In the genomic region with DNA sequence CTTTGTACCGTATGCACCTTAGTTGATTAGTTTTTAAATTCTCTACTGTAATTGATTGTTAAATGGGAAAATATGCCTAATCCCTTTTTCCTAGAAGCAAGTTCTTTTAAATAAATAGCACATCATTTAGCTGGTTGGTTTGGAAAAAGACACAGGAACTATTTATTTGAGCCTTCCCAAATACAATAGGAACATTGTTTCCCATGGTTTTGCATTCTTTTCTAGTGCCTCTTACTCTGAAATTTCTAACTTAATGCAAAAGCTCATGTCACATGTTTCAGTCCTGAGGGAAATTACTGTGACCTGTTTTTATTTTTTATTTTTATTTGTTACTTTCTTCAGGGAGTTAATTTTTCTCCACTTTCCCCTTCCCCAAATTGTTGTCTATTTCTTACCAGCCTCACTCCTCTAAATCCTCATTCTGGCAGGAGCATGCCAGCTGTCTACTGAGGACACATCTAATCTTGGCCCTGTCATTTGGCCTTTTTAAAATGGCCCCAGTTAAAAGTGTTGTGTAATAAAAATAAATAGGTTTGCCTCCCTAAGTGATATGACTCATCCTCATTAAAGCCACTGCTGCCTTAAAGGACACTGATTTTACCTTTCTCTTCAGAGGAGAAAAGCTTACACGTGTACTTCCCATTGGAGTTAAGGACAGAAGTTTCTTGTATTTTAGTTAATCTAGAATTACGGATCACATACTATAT, we compare ENCODE assay signal across 23 cellular contexts.
DNase-seq lines count a peak whose midpoint lies in the region; ATAC-seq and TF ChIP-seq lines count a peak whose summit lies in the region.
"Had no signal": no experiment of that assay in that cellular context is flagged by ENCODE, and none has a peak within 500 bp of the region (broad histone marks: within the 10 kb centered on the region; RNA-seq: fewer than 3 reads in every experiment).

No MANE protein-coding gene starts in this region.

- H3K27ac Mint-ChIP-seq in nephron progenitor cell: peak overlapping the region; percentile 38
- H3K27ac Mint-ChIP-seq in activated naive CD4-positive, alpha-beta T cell treated with anti-CD3 and anti-CD28 coated beads for 36 hours: no peak overlapping the region
- H3K27ac Mint-ChIP-seq: activated CD8-positive, alpha-beta T cell treated with anti-CD3 and anti-CD28 coated beads, Interleukin-2, amount 10 ng/mL, durations not matched to agents 7 days and 5 days; activated naive CD8-positive, alpha-beta T cell treated with anti-CD3 and anti-CD28 coated beads, Interleukin-2, amount 10 ng/mL, durations not matched to agents 7 days and 5 days; activated T-cell treated with anti-CD3 and anti-CD28 coated beads, Interleukin-2, amount 50 U/mL, for 72 hours; IgD-negative memory B cell; T-helper 1 cell treated with Interleukin-12 subunit alpha and Interleukin-12 subunit beta and Interleukin-4 antibody, amounts not matched to agents 30 μg/mL and 1 μg/mL, for 36 hours had no signal

- H3K36me3 Mint-ChIP-seq in nephron progenitor cell (ENCODE audit: low read depth): no peaks in the 10 kb centered on the region
- H3K36me3 Mint-ChIP-seq in activated naive CD4-positive, alpha-beta T cell treated with anti-CD3 and anti-CD28 coated beads for 36 hours (ENCODE audit: low read depth): no peaks in the 10 kb centered on the region
- H3K36me3 Mint-ChIP-seq: activated naive CD8-positive, alpha-beta T cell treated with anti-CD3 and anti-CD28 coated beads, Interleukin-2, amount 10 ng/mL, durations not matched to agents 7 days and 5 days; IgD-negative memory B cell had no signal

- H3K9ac ChIP-seq in mammary epithelial cell (ENCODE audit: insufficient read depth, low read length): no peak overlapping the region

- H3K27ac ChIP-seq in mammary epithelial cell (ENCODE audit: insufficient read depth, low read depth, low read length): no peak overlapping the region

- CTCF ChIA-PET in HEK293T (lab: Yijun Ruan, JAX): no interaction called here
- CTCF ChIA-PET in mammary epithelial cell (lab: Charles Lee; ENCODE audit: low non-redundant PET): no interaction called here
- CTCF ChIA-PET in activated naive CD4-positive, alpha-beta T cell treated with anti-CD3 and anti-CD28 coated beads for 36 hours (lab: Charles Lee): no interaction called here

- dilution Hi-C loops in mammary epithelial cell (cut with HindIII; ENCODE audit: low sequenced_read_pairs): no loop called here

- peaks cover 19% of the 10 kb centered on the region for H3K4me1 Mint-ChIP-seq in nephron progenitor cell
- H3K4me1 Mint-ChIP-seq in activated naive CD4-positive, alpha-beta T cell treated with anti-CD3 and anti-CD28 coated beads for 36 hours (ENCODE audit: low read depth): no peaks in the 10 kb centered on the region
- H3K4me1 Mint-ChIP-seq: activated naive CD8-positive, alpha-beta T cell treated with anti-CD3 and anti-CD28 coated beads, Interleukin-2, amount 10 ng/mL, durations not matched to agents 7 days and 5 days; IgD-negative memory B cell had no signal

- no peaks in the 10 kb centered on the region for H4K20me1 ChIP-seq in mammary epithelial cell (ENCODE audit: insufficient read depth, low read length)

- H3K4me2 ChIP-seq in mammary epithelial cell (ENCODE audit: insufficient read depth, low read depth, low read length): no peak overlapping the region

- no peaks in the 10 kb centered on the region for H3K79me2 ChIP-seq in mammary epithelial cell (ENCODE audit: insufficient read depth, low read length)

- no TSS peak for BruUV-seq in mammary epithelial cell (replicated peaks; lab: Mats Ljungman, UMichigan)

- WGBS in mammary epithelial cell (ENCODE audit: low coverage, missing lambda C conversion rate): 41% methylated on average over 3 of the region's 3 CpGs

- TF ChIP-seq CTCF in mammary epithelial cell (conservative IDR thresholded peaks at IDR 0.05 in 1 of 2, IDR thresholded peaks at IDR 0.05 in 1 of 2; ENCODE audit: extremely low read depth in 1 of 2, insufficient read depth in 1 of 2, low read depth in 1 of 2, low read length in 2 of 2): no peak
- no peak for TF ChIP-seq CTCF in nephron progenitor cell (IDR thresholded peaks at IDR 0.05)

- H3K27me3 Mint-ChIP-seq in nephron progenitor cell (ENCODE audit: low read depth, poor library complexity): no peaks in the 10 kb centered on the region
- peaks cover 2% of the 10 kb centered on the region for H3K27me3 Mint-ChIP-seq in activated naive CD4-positive, alpha-beta T cell treated with anti-CD3 and anti-CD28 coated beads for 36 hours (ENCODE audit: low read depth)
- H3K27me3 Mint-ChIP-seq: IgD-negative memory B cell had no signal

- H3K9me3 ChIP-seq in mammary epithelial cell (replicated peaks; ENCODE audit: insufficient read depth, low read length): no peaks in the 10 kb centered on the region

- no peaks in the 10 kb centered on the region for H3K36me3 ChIP-seq in mammary epithelial cell (ENCODE audit: insufficient read depth, low read length)

- no peak overlapping the region for H3K4me3 ChIP-seq in mammary epithelial cell (replicated peaks in 1 of 3; ENCODE audit: insufficient read depth in 1 of 3, low read depth in 2 of 3, low read length in 3 of 3)
- H3K4me3 ChIP-seq: GM12878 had no signal

- in situ Hi-C loops in mammary epithelial cell (cut with MboI; ENCODE audit: low sequenced_read_pairs in 2 of 2): no loop called here

- no peaks in the 10 kb centered on the region for H3K4me1 ChIP-seq in mammary epithelial cell (ENCODE audit: insufficient read depth, low read length)

- DNase-seq in COLO829 (ENCODE audit: low spot score) (peak; percentile 58), HEK293T (ENCODE audit: extremely low spot score) (peak; percentile 7), mammary epithelial cell (peak; percentile 2), nephron progenitor cell (no peak), middle frontal gyrus (ENCODE audit: extremely low spot score, low spot score) (no peak)
- DNase-seq in activated naive CD4-positive, alpha-beta T cell treated with anti-CD3 and anti-CD28 coated beads for 36 hours: no peak
- DNase-seq: activated CD8-positive, alpha-beta T cell treated with anti-CD3 and anti-CD28 coated beads, Interleukin-2, amount 10 ng/mL, durations not matched to agents 7 days and 5 days; activated naive CD8-positive, alpha-beta T cell treated with anti-CD3 and anti-CD28 coated beads, Interleukin-2, amount 10 ng/mL, durations not matched to agents 7 days and 5 days; activated T-cell treated with anti-CD3 and anti-CD28 coated beads, Interleukin-2, amount 50 U/mL, for 72 hours; central memory CD4-positive, alpha-beta T cell; COR-L47; effector CD8-positive, alpha-beta T cell; hippocampal formation; NCI-H1092; NCI-H2081 treated with DMSO at 0.1 percent for 48 hours; occipital lobe; stimulated activated CD4-positive, alpha-beta T cell treated with anti-CD3 and anti-CD28 coated beads, Interleukin-4, amount 100 ng/mL, for 24 hours; substantia nigra had no signal

- intact Hi-C loops in mammary epithelial cell (cut with micrococcal nuclease): no loop called here
- intact Hi-C loops in activated naive CD4-positive, alpha-beta T cell treated with anti-CD3 and anti-CD28 coated beads for 36 hours (cut with micrococcal nuclease): no loop called here

- POLR2A ChIA-PET in HEK293T (lab: Yijun Ruan, JAX): no interaction called here

- H3K9me3 Mint-ChIP-seq in nephron progenitor cell: no peaks in the 10 kb centered on the region
- H3K9me3 Mint-ChIP-seq in activated naive CD4-positive, alpha-beta T cell treated with anti-CD3 and anti-CD28 coated beads for 36 hours: no peaks in the 10 kb centered on the region
- H3K9me3 Mint-ChIP-seq: activated naive CD8-positive, alpha-beta T cell treated with anti-CD3 and anti-CD28 coated beads, Interleukin-2, amount 10 ng/mL, durations not matched to agents 7 days and 5 days; IgD-negative memory B cell; T-helper 1 cell treated with Interleukin-12 subunit alpha and Interleukin-12 subunit beta and Interleukin-4 antibody, amounts not matched to agents 30 μg/mL and 1 μg/mL, for 36 hours had no signal

- H3K27me3 ChIP-seq in mammary epithelial cell (ENCODE audit: insufficient read depth, low read length): peaks cover 2% of the 10 kb centered on the region

- no peak overlapping the region for H2AFZ ChIP-seq in mammary epithelial cell (ENCODE audit: low read depth, low read length)

- ATAC-seq in HG03280 (IDR thresholded peaks at IDR 0.05; ENCODE audit: unreplicated experiment) (no peak), HG03095 (IDR thresholded peaks at IDR 0.05; ENCODE audit: unreplicated experiment) (no peak)
- ATAC-seq: activated CD8-positive, alpha-beta T cell treated with anti-CD3 and anti-CD28 coated beads, Interleukin-2, amount 10 ng/mL, durations not matched to agents 7 days and 5 days; activated T-cell treated with anti-CD3 and anti-CD28 coated beads, Interleukin-2, amount 50 U/mL, for 72 hours; GM12878 had no signal

- H3K4me3 Mint-ChIP-seq in nephron progenitor cell: no peak overlapping the region
- H3K4me3 Mint-ChIP-seq in activated naive CD4-positive, alpha-beta T cell treated with anti-CD3 and anti-CD28 coated beads for 36 hours: no peak overlapping the region
- H3K4me3 Mint-ChIP-seq: activated CD8-positive, alpha-beta T cell treated with anti-CD3 and anti-CD28 coated beads, Interleukin-2, amount 10 ng/mL, durations not matched to agents 7 days and 5 days; activated naive CD8-positive, alpha-beta T cell treated with anti-CD3 and anti-CD28 coated beads, Interleukin-2, amount 10 ng/mL, durations not matched to agents 7 days and 5 days; activated T-cell treated with anti-CD3 and anti-CD28 coated beads, Interleukin-2, amount 50 U/mL, for 72 hours; IgD-negative memory B cell; T-helper 1 cell treated with Interleukin-12 subunit alpha and Interleukin-12 subunit beta and Interleukin-4 antibody, amounts not matched to agents 30 μg/mL and 1 μg/mL, for 36 hours had no signal

TF ChIP-seq in HEK293T, 16 proteins besides CTCF, POLR2A, EP300 and RAD21 (continues in another document):
- TF ChIP-seq HDGF (IDR thresholded peaks at IDR 0.05; ENCODE audit: borderline replicate concordance): no peak
- TF ChIP-seq ARNT (IDR thresholded peaks at IDR 0.05): no peak
- no peak for TF ChIP-seq BHLHE40 (IDR thresholded peaks at IDR 0.05; ENCODE audit: borderline replicate concordance)
- TF ChIP-seq SP1 (IDR thresholded peaks at IDR 0.05): no peak
- TF ChIP-seq FOXA1 (IDR thresholded peaks at IDR 0.05): no peak
- TF ChIP-seq, protein P1, sequence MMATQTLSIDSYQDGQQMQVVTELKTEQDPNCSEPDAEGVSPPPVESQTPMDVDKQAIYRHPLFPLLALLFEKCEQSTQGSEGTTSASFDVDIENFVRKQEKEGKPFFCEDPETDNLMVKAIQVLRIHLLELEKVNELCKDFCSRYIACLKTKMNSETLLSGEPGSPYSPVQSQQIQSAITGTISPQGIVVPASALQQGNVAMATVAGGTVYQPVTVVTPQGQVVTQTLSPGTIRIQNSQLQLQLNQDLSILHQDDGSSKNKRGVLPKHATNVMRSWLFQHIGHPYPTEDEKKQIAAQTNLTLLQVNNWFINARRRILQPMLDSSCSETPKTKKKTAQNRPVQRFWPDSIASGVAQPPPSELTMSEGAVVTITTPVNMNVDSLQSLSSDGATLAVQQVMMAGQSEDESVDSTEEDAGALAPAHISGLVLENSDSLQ (IDR thresholded peaks at IDR 0.05): no peak
- no peak for TF ChIP-seq NFRKB (IDR thresholded peaks at IDR 0.05)
- no peak for TF ChIP-seq FOXK2 (IDR thresholded peaks at IDR 0.05)
- no peak for TF ChIP-seq FOXM1 (IDR thresholded peaks at IDR 0.05; ENCODE audit: borderline replicate concordance)
- TF ChIP-seq TARDBP (IDR thresholded peaks at IDR 0.05): no peak

Comparison
In these comparisons a context has a peak if more than half of its experiments do, and no peak if none do; other contexts are left out.
1. DNase-seq: peak in COLO829 (single experiment), HEK293T (single experiment) and mammary epithelial cell (single experiment); none in nephron progenitor cell (single experiment), activated naive CD4-positive, alpha-beta T cell treated with anti-CD3 and anti-CD28 coated beads for 36 hours (single experiment) and middle frontal gyrus (single experiment).